Comparison of ENCODE assay signal across 9 cellular contexts in genomic region chr14:96053600-96054381, GRCh38. TPM values are rescaled to one million over a fixed set of nuclear protein-coding genes. Genes with fewer than 3 reads are reported as not detected.
DNase-seq lines count a peak whose midpoint lies in the region; FAIRE-seq and TF ChIP-seq lines count a peak whose summit lies in the region.
"Had no signal": no experiment of that assay in that cellular context is flagged by ENCODE, and none has a peak within 500 bp of the region (broad histone marks: within the 10 kb centered on the region; RNA-seq: fewer than 3 reads in every experiment).

No MANE protein-coding gene starts in this region.

- peak; percentile 90 for DNase-seq in HT1080 (ENCODE audit: low read depth)
- DNase-seq in breast epithelium (ENCODE audit: low spot score in 2 of 2), result no peak
- DNase-seq in kidney tubule cell (ENCODE audit: low spot score), result peak; percentile 56
- peak in 38 of 49 donors; percentile 18 to 86 (median 63) for DNase-seq in substantia nigra (lab: John Stamatoyannopoulos, UW)
- DNase-seq in NCI-H2107 treated with DMSO at 0.1 percent for 48 hours (lab: John Stamatoyannopoulos, UW; ENCODE audit: unreplicated experiment), result no peak
- DNase-seq in NCI-H2029 (lab: John Stamatoyannopoulos, UW), result no peak
- DNase-seq in HuH-7.5 (ENCODE audit: low spot score), result no peak
- DNase-seq in small intestine, result no peak
- DNase-seq: right lobe of liver had no signal

- H3K36me3 ChIP-seq in breast epithelium (no peaks in the 10 kb centered on the region), small intestine (ENCODE audit: control insufficient read depth in 2 of 2, insufficient read depth in 2 of 2, low read length in 2 of 2) (no peaks in the 10 kb centered on the region)
- H3K36me3 ChIP-seq: right lobe of liver had no signal

- H3K27me3 ChIP-seq in breast epithelium (no peaks in the 10 kb centered on the region), small intestine (ENCODE audit: control insufficient read depth in 2 of 2, insufficient read depth in 2 of 2, low read length in 2 of 2) (no peaks in the 10 kb centered on the region)
- H3K27me3 ChIP-seq: right lobe of liver had no signal

- peak overlapping the region; percentile 45 to 66 for H3K27ac ChIP-seq in breast epithelium
- H3K27ac ChIP-seq in substantia nigra (ENCODE audit: low read depth, low read length, poor library complexity, severe bottlenecking), result peak overlapping the region; percentile 69
- peak overlapping the region in 1 of 2 donors; percentile 57 for H3K27ac ChIP-seq in small intestine (ENCODE audit: low read depth in 1 of 2, low read length in 1 of 2)
- H3K27ac ChIP-seq: right lobe of liver had no signal

- TF ChIP-seq POLR2A in breast epithelium (IDR thresholded peaks at IDR 0.05), result no peak

- no peak for TF ChIP-seq CTCF in breast epithelium (IDR thresholded peaks at IDR 0.05)

- no peaks in the 10 kb centered on the region for H3K4me1 ChIP-seq in breast epithelium
- H3K4me1 ChIP-seq in small intestine (ENCODE audit: control insufficient read depth in 2 of 2, insufficient read depth in 1 of 2, low read depth in 1 of 2, low read length in 1 of 2), result no peaks in the 10 kb centered on the region

- no peak overlapping the region for H3K4me3 ChIP-seq in breast epithelium
- no peak overlapping the region for H3K4me3 ChIP-seq in small intestine (ENCODE audit: low read depth in 1 of 2, low read length in 2 of 2)
- H3K4me3 ChIP-seq: right lobe of liver had no signal

- no peak for FAIRE-seq in small intestine (lab: Jason Lieb, UNC)

- no peaks in the 10 kb centered on the region for H3K9me3 ChIP-seq in breast epithelium
- no peaks in the 10 kb centered on the region for H3K9me3 ChIP-seq in small intestine (ENCODE audit: control insufficient read depth, low read depth)
- H3K9me3 ChIP-seq: right lobe of liver had no signal

- intact Hi-C loops in breast epithelium (cut with DNase I; ENCODE audit: low total_unique reads), result no loop called here

- WGBS in small intestine, 3 donors, result 71 to 74% (median 73%) methylated on average over 13 of the region's 13 CpGs

RNA-seq across cellular contexts. Expression of gene C14orf132, which starts 14.6 kb away (rescaled TPM):
- total RNA-seq in HT1080 (2014; rRNA removed; shearing (Covaris generic)), result 5.0 and 5.9 TPM in 2 replicates
- polyA plus RNA-seq in HT1080 (2015; cell fraction: cytosol; rRNA removed), result 6.1 and 7.5 TPM in 2 replicates
- polyA plus RNA-seq in HT1080 (2015; cell fraction: nucleus; rRNA removed), result 10.9 and 11.3 TPM in 2 replicates
- 10 to 100 TPM in 2 of 3 donors, 1 to 10 TPM in 1; 6.6 to 13.3 (median 10.8) TPM for total RNA-seq in breast epithelium
- 10 to 100 TPM in 1 of 3 donors, 1 to 10 TPM in 1, under 1 TPM in 1; 0.45 to 10.1 (median 1.4) TPM for polyA plus RNA-seq in small intestine

Comparison
In these comparisons a context has a peak if more than half of its experiments do, and no peak if none do; other contexts are left out.
1. DNase-seq: peak in HT1080 (single experiment), kidney tubule cell (single experiment) and substantia nigra (38 of 49); none in breast epithelium (0 of 2), NCI-H2107 treated with DMSO at 0.1 percent for 48 hours (single experiment), NCI-H2029 (single experiment), HuH-7.5 (single experiment) and small intestine (single experiment).